ENCODE assay signal across 8 cellular contexts in genomic region chr9:21465859-21466518, GRCh38. TPM values are rescaled to one million over a fixed set of nuclear protein-coding genes. Genes with fewer than 3 reads are reported as not detected.
A peak's percentile ranks its signal among the peaks of the same experiment; 100 is the strongest.
DNase-seq lines count a peak whose midpoint lies in the region; ATAC-seq and TF ChIP-seq lines count a peak whose summit lies in the region.

No MANE protein-coding gene starts in this region.

- peak; percentile 64 to 81 for DNase-seq in cardiac muscle cell (ENCODE audit: low read depth in 1 of 2, low spot score in 1 of 2)
- DNase-seq in Right ventricle myocardium superior: no peak
- peak; percentile 54 for DNase-seq in HCEC 1CT
- peak; percentile 60 for DNase-seq in NCI-H82 (lab: John Stamatoyannopoulos, UW)
- DNase-seq in dorsolateral prefrontal cortex: no peak
- DNase-seq in naive thymus-derived CD8-positive, alpha-beta T cell: peak in 6 of 10 donors; percentile 6 to 67 (median 44)
- no peak for DNase-seq in cortex of kidney (lab: John Stamatoyannopoulos, UW)
- DNase-seq in activated CD4-positive, alpha-beta memory T cell treated with anti-CD3 and anti-CD28 coated beads, Interleukin-2, amount 10 ng/mL, durations not matched to agents 7 days and 5 days: no peak

- peaks cover 0 to 5% (median 1%) of the 10 kb centered on the region in 5 donors for H3K27me3 Mint-ChIP-seq in naive thymus-derived CD8-positive, alpha-beta T cell
- H3K27me3 Mint-ChIP-seq in activated CD4-positive, alpha-beta memory T cell treated with anti-CD3 and anti-CD28 coated beads, Interleukin-2, amount 10 ng/mL, durations not matched to agents 7 days and 5 days: peaks cover 24% of the 10 kb centered on the region

- no peaks in the 10 kb centered on the region for H3K36me3 ChIP-seq in cardiac muscle cell

- H3K27me3 ChIP-seq in cardiac muscle cell: no peaks in the 10 kb centered on the region
- no peaks in the 10 kb centered on the region for H3K27me3 ChIP-seq in dorsolateral prefrontal cortex

- no peaks in the 10 kb centered on the region for H3K4me1 ChIP-seq in cardiac muscle cell (ENCODE audit: low read depth)

- H3K27ac ChIP-seq in cardiac muscle cell (no peak overlapping the region), dorsolateral prefrontal cortex (no peak overlapping the region)

- H3K4me1 Mint-ChIP-seq in naive thymus-derived CD8-positive, alpha-beta T cell: peaks cover 0 to 1% (median 0%) of the 10 kb centered on the region in 4 donors
- no peaks in the 10 kb centered on the region for H3K4me1 Mint-ChIP-seq in activated CD4-positive, alpha-beta memory T cell treated with anti-CD3 and anti-CD28 coated beads, Interleukin-2, amount 10 ng/mL, durations not matched to agents 7 days and 5 days

- peak; percentile 72 for TF ChIP-seq CTCF in cardiac muscle cell (IDR thresholded peaks at IDR 0.05; ENCODE audit: low read depth, low read length)
- peak; percentile 53 to 79 (median 70) for TF ChIP-seq CTCF in dorsolateral prefrontal cortex (IDR thresholded peaks at IDR 0.05 in 54 of 56, conservative IDR thresholded peaks at IDR 0.05 in 2 of 56; ENCODE audit: low read depth in 1 of 56, partially characterized antibody in 56 of 56)

- H3K9me3 Mint-ChIP-seq in naive thymus-derived CD8-positive, alpha-beta T cell: peaks cover 0 to 21% (median 6%) of the 10 kb centered on the region in 9 donors
- H3K9me3 Mint-ChIP-seq in activated CD4-positive, alpha-beta memory T cell treated with anti-CD3 and anti-CD28 coated beads, Interleukin-2, amount 10 ng/mL, durations not matched to agents 7 days and 5 days: no peaks in the 10 kb centered on the region

- POLR2A ChIA-PET in naive thymus-derived CD8-positive, alpha-beta T cell (lab: Charles Lee): interaction anchor here (0.6 kb wide), 2 partner anchors 321 to 322 kb away, joined by 3 read pairs; no protein-coding TSS in a partner anchor
- POLR2A ChIA-PET in activated CD4-positive, alpha-beta memory T cell treated with anti-CD3 and anti-CD28 coated beads, Interleukin-2, amount 10 ng/mL, durations not matched to agents 7 days and 5 days (lab: Charles Lee): no interaction called here

- H3K4me3 ChIP-seq in cardiac muscle cell (no peak overlapping the region), dorsolateral prefrontal cortex (no peak overlapping the region)

- no peaks in the 10 kb centered on the region for H3K9me3 ChIP-seq in cardiac muscle cell (ENCODE audit: low read depth)

- H3K27ac Mint-ChIP-seq in naive thymus-derived CD8-positive, alpha-beta T cell: no peak overlapping the region
- H3K27ac Mint-ChIP-seq in activated CD4-positive, alpha-beta memory T cell treated with anti-CD3 and anti-CD28 coated beads, Interleukin-2, amount 10 ng/mL, durations not matched to agents 7 days and 5 days: no peak overlapping the region

- H3K36me3 Mint-ChIP-seq in naive thymus-derived CD8-positive, alpha-beta T cell: peaks cover 0 to 17% (median 3%) of the 10 kb centered on the region in 3 donors
- H3K36me3 Mint-ChIP-seq in activated CD4-positive, alpha-beta memory T cell treated with anti-CD3 and anti-CD28 coated beads, Interleukin-2, amount 10 ng/mL, durations not matched to agents 7 days and 5 days (ENCODE audit: low read depth): no peaks in the 10 kb centered on the region

- no peak overlapping the region for H3K4me3 Mint-ChIP-seq in naive thymus-derived CD8-positive, alpha-beta T cell
- no peak overlapping the region for H3K4me3 Mint-ChIP-seq in activated CD4-positive, alpha-beta memory T cell treated with anti-CD3 and anti-CD28 coated beads, Interleukin-2, amount 10 ng/mL, durations not matched to agents 7 days and 5 days

- intact Hi-C loops in Right ventricle myocardium superior (cut with DNase I): no loop called here
- intact Hi-C loops in dorsolateral prefrontal cortex (cut with DNase I): loop anchor here (5.0 to 10.0 kb wide), 2 partner anchors 319 to 321 kb away; no protein-coding TSS in a partner anchor

- CTCF ChIA-PET in activated CD4-positive, alpha-beta memory T cell treated with anti-CD3 and anti-CD28 coated beads, Interleukin-2, amount 10 ng/mL, durations not matched to agents 7 days and 5 days (lab: Charles Lee): interaction anchor here (0.6 to 2.8 kb wide), 21 partner anchors 10 to 1689 kb away, joined by 3 to 11 read pairs (median 4); partner anchors contain the start of gene KLHL9

- ATAC-seq in Right ventricle myocardium superior (ENCODE audit: poor library complexity): no peak
- ATAC-seq in naive thymus-derived CD8-positive, alpha-beta T cell: peak; percentile 66 to 79

RNA-seq across cellular contexts. Expression of gene IFNE, which starts 16.1 kb away (rescaled TPM):
- not detected in 2 replicates for total RNA-seq in cardiac muscle cell
- polyA plus RNA-seq in cardiac muscle cell: not detected in 2 replicates
- total RNA-seq in Right ventricle myocardium superior: not detected
- 1 to 10 TPM in 73 of 120 experiments, under 1 TPM in 44, not detected in 3; 0.32 to 4.0 (median 1.1) TPM for total RNA-seq in dorsolateral prefrontal cortex
- total RNA-seq in naive thymus-derived CD8-positive, alpha-beta T cell: under 1 TPM; 0.23 to 0.44 TPM
- polyA plus RNA-seq in naive thymus-derived CD8-positive, alpha-beta T cell: not detected
- not detected for total RNA-seq in activated CD4-positive, alpha-beta memory T cell treated with anti-CD3 and anti-CD28 coated beads, Interleukin-2, amount 10 ng/mL, durations not matched to agents 7 days and 5 days

RNA-seq across cellular contexts. Expression of gene IFNA1, which starts 25.8 kb away (rescaled TPM):
- total RNA-seq in cardiac muscle cell (not detected in 2 replicates), Right ventricle myocardium superior (not detected), dorsolateral prefrontal cortex (1 to 10 TPM in 7 of 120 experiments, under 1 TPM in 5, not detected in 108; 0.65 to 1.8 (median 1.1) TPM)
- polyA plus RNA-seq in cardiac muscle cell: not detected in 2 replicates
- total RNA-seq in naive thymus-derived CD8-positive, alpha-beta T cell: not detected
- not detected for polyA plus RNA-seq in naive thymus-derived CD8-positive, alpha-beta T cell
- total RNA-seq in activated CD4-positive, alpha-beta memory T cell treated with anti-CD3 and anti-CD28 coated beads, Interleukin-2, amount 10 ng/mL, durations not matched to agents 7 days and 5 days: not detected

RNA-seq across cellular contexts. Expression of gene IFNA8, which starts 57.1 kb away (rescaled TPM):
- total RNA-seq in cardiac muscle cell: not detected in 2 replicates
- not detected in 2 replicates for polyA plus RNA-seq in cardiac muscle cell
- total RNA-seq in Right ventricle myocardium superior: not detected
- under 1 TPM in 2 of 120 experiments, not detected in 118; 0.46 to 0.50 TPM for total RNA-seq in dorsolateral prefrontal cortex
- total RNA-seq in naive thymus-derived CD8-positive, alpha-beta T cell: not detected
- not detected for polyA plus RNA-seq in naive thymus-derived CD8-positive, alpha-beta T cell
- total RNA-seq in activated CD4-positive, alpha-beta memory T cell treated with anti-CD3 and anti-CD28 coated beads, Interleukin-2, amount 10 ng/mL, durations not matched to agents 7 days and 5 days: not detected

Comparison
In these comparisons a context has a peak if more than half of its experiments do, and no peak if none do; other contexts are left out.
1. DNase-seq: peak in cardiac muscle cell (2 of 2), HCEC 1CT (single experiment), NCI-H82 (single experiment) and naive thymus-derived CD8-positive, alpha-beta T cell (6 of 10); none in Right ventricle myocardium superior (single experiment), dorsolateral prefrontal cortex (0 of 10), cortex of kidney (single experiment) and activated CD4-positive, alpha-beta memory T cell treated with anti-CD3 and anti-CD28 coated beads, Interleukin-2, amount 10 ng/mL, durations not matched to agents 7 days and 5 days (single experiment).